ENCODE assay signal across 13 cellular contexts in the genomic region with DNA sequence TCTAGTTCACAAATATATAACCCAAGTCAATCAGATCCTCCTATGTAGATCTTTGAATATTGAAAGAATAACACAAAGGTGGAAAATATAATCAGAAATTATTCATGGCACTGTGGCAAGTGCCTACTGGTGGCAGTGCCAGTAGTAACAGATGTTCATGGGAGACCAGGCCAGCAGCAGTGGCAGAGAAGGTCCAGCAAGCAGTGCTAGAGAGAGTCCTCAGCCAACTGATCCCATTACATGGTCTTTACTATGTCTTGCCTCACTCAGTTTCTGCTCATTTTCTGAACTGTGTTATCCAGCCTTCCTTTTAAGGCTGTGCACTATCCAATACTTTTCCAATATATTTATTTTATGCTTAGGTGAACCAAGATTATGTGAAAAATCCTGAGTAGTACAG.
DNase-seq lines count a peak whose midpoint lies in the region; ATAC-seq and TF ChIP-seq lines count a peak whose summit lies in the region.
"Had no signal": no experiment of that assay in that cellular context is flagged by ENCODE, and none has a peak within 500 bp of the region (broad histone marks: within the 10 kb centered on the region; RNA-seq: fewer than 3 reads in every experiment).

No MANE protein-coding gene starts in this region.

- H3K9me3 Mint-ChIP-seq in nephron progenitor cell: no peaks in the 10 kb centered on the region
- H3K9me3 Mint-ChIP-seq: naive B cell; stimulated activated naive CD8-positive, alpha-beta T cell treated with anti-CD3 and anti-CD28 coated beads, Interleukin-15, Interleukin-2, amounts not matched to agents 100 ng/mL and 50 ng/mL, for 24 hours had no signal

- no peaks in the 10 kb centered on the region for H3K27me3 ChIP-seq in heart left ventricle
- no peaks in the 10 kb centered on the region for H3K27me3 ChIP-seq in esophagus (ENCODE audit: control insufficient read depth in 1 of 2, insufficient read depth in 2 of 2, low read length in 2 of 2)
- no peaks in the 10 kb centered on the region for H3K27me3 ChIP-seq in muscle layer of duodenum (ENCODE audit: low read depth, low read length)
- H3K27me3 ChIP-seq in vagina: no peaks in the 10 kb centered on the region

- H3K4me1 ChIP-seq in heart left ventricle: peaks cover 6 to 69% (median 54%) of the 10 kb centered on the region in 12 donors
- H3K4me1 ChIP-seq in esophagus (ENCODE audit: control insufficient read depth in 2 of 2, insufficient read depth in 2 of 2, low read length in 1 of 2): no peaks in the 10 kb centered on the region
- peaks cover 20 to 37% of the 10 kb centered on the region in 2 donors for H3K4me1 ChIP-seq in muscle layer of duodenum (ENCODE audit: control insufficient read depth in 1 of 2, insufficient read depth in 2 of 2, low read length in 2 of 2)
- H3K4me1 ChIP-seq in vagina: peaks cover 63% of the 10 kb centered on the region

- H3K4me3 Mint-ChIP-seq in nephron progenitor cell: no peak overlapping the region
- H3K4me3 Mint-ChIP-seq: naive B cell; stimulated activated naive CD8-positive, alpha-beta T cell treated with anti-CD3 and anti-CD28 coated beads, Interleukin-15, Interleukin-2, amounts not matched to agents 100 ng/mL and 50 ng/mL, for 24 hours had no signal

- H3K27ac ChIP-seq in heart left ventricle (peak overlapping the region; percentile 16 to 92 (median 76)), esophagus (ENCODE audit: low read depth in 2 of 2, low read length in 1 of 2) (peak overlapping the region; percentile 32 to 52), muscle layer of duodenum (ENCODE audit: low read length) (peak overlapping the region; percentile 73), vagina (peak overlapping the region; percentile 83)

- H3K4me3 ChIP-seq in heart left ventricle: no peak overlapping the region
- no peak overlapping the region for H3K4me3 ChIP-seq in esophagus (ENCODE audit: low read depth in 1 of 2, low read length in 2 of 2)
- H3K4me3 ChIP-seq in muscle layer of duodenum (ENCODE audit: low read depth in 1 of 2, low read length in 2 of 2): no peak overlapping the region
- no peak overlapping the region for H3K4me3 ChIP-seq in vagina

- intact Hi-C loops in heart left ventricle (cut with DNase I): loop anchor here in 2 of 10 donors (5.0 to 10.0 kb wide), 2 partner anchors 77 to 126 kb away; a partner anchor contains a TSS
- intact Hi-C loops in Right ventricle myocardium superior (cut with DNase I): no loop called here
- intact Hi-C loops in vagina (cut with DNase I): loop anchor here (10.0 kb wide), 1 partner anchor 123 kb away; a partner anchor contains a TSS

- peaks cover 38% of the 10 kb centered on the region for H3K4me1 Mint-ChIP-seq in nephron progenitor cell

- ATAC-seq in heart left ventricle (peak in 2 of 4 donors; percentile 21 to 47), Right ventricle myocardium superior (ENCODE audit: poor library complexity) (no peak), GM21576 (IDR thresholded peaks at IDR 0.05; ENCODE audit: unreplicated experiment) (no peak)

- peaks cover 3% of the 10 kb centered on the region for H3K27me3 Mint-ChIP-seq in nephron progenitor cell (ENCODE audit: low read depth, poor library complexity)
- H3K27me3 Mint-ChIP-seq: naive B cell; stimulated activated naive CD8-positive, alpha-beta T cell treated with anti-CD3 and anti-CD28 coated beads, Interleukin-15, Interleukin-2, amounts not matched to agents 100 ng/mL and 50 ng/mL, for 24 hours had no signal

- no peak overlapping the region for H3K27ac Mint-ChIP-seq in nephron progenitor cell
- H3K27ac Mint-ChIP-seq: stimulated activated naive CD8-positive, alpha-beta T cell treated with anti-CD3 and anti-CD28 coated beads, Interleukin-15, Interleukin-2, amounts not matched to agents 100 ng/mL and 50 ng/mL, for 24 hours had no signal

- DNase-seq in heart left ventricle (no peak), Right ventricle myocardium superior (no peak), vagina (ENCODE audit: extremely low spot score in 2 of 2) (no peak), COLO829 (ENCODE audit: low spot score) (no peak), nephron progenitor cell (no peak)
- DNase-seq: activated CD8-positive, alpha-beta memory T cell treated with anti-CD3 and anti-CD28 coated beads, Interleukin-2, amount 50 U/mL, for 4 hours; glutamatergic neuron; naive B cell; stimulated activated CD4-positive, alpha-beta T cell treated with anti-CD3 and anti-CD28 coated beads, Interleukin-2, amount 100 ng/mL, for 24 hours had no signal

- TF ChIP-seq CTCF in heart left ventricle (IDR thresholded peaks at IDR 0.05) (peak in 2 of 12 donors; percentile 3 to 16), vagina (IDR thresholded peaks at IDR 0.05) (no peak), nephron progenitor cell (IDR thresholded peaks at IDR 0.05) (no peak)

- H3K36me3 Mint-ChIP-seq in nephron progenitor cell (ENCODE audit: low read depth): no peaks in the 10 kb centered on the region
- H3K36me3 Mint-ChIP-seq: naive B cell had no signal

- peaks cover 0 to 4% (median 0%) of the 10 kb centered on the region in 9 donors for H3K36me3 ChIP-seq in heart left ventricle
- no peaks in the 10 kb centered on the region for H3K36me3 ChIP-seq in esophagus (ENCODE audit: control insufficient read depth in 2 of 2, insufficient read depth in 2 of 2, low read length in 1 of 2)
- no peaks in the 10 kb centered on the region for H3K36me3 ChIP-seq in muscle layer of duodenum (ENCODE audit: control insufficient read depth in 1 of 2, insufficient read depth in 2 of 2, low read length in 2 of 2)
- no peaks in the 10 kb centered on the region for H3K36me3 ChIP-seq in vagina

- no peaks in the 10 kb centered on the region for H3K9me3 ChIP-seq in heart left ventricle
- no peaks in the 10 kb centered on the region for H3K9me3 ChIP-seq in esophagus (ENCODE audit: control insufficient read depth in 2 of 2, insufficient read depth in 1 of 2, low read depth in 1 of 2, low read length in 1 of 2)
- H3K9me3 ChIP-seq in muscle layer of duodenum (ENCODE audit: control insufficient read depth in 1 of 2, low read length in 2 of 2): no peaks in the 10 kb centered on the region
- no peaks in the 10 kb centered on the region for H3K9me3 ChIP-seq in vagina

- TF ChIP-seq POLR2A in heart left ventricle (IDR thresholded peaks at IDR 0.05) (no peak), vagina (IDR thresholded peaks at IDR 0.05) (no peak)
